ENCODE assay signal across 8 cellular contexts in the genomic region with DNA sequence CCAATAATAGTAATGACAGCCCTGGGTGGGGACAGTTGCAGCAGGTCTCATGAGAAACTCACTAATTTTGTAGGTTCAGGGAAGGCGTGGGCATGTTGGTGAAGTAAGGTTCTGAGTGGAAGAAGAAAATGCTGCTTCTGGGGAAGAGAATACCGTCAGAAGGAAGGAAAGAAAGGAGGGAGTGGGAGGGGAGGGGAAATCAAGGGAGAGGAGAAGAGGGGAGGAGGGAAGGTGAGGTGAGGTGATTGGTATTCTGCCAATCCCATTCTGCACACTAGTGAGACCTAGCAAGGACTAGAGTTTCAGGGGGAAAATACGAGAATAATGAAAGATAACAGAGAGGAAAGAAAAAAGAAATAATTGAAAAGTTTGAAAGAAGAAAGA. TPM values are rescaled to one million over a fixed set of nuclear protein-coding genes. Genes with fewer than 3 reads are reported as not detected.
DNase-seq lines count a peak whose midpoint lies in the region; ATAC-seq, FAIRE-seq and TF ChIP-seq lines count a peak whose summit lies in the region.

No MANE protein-coding gene starts in this region.

- no peaks in the 10 kb centered on the region for H3K9me3 ChIP-seq in mucosa of descending colon

- H3K36me3 ChIP-seq in bronchial epithelial cell (ENCODE audit: control insufficient read depth, insufficient read depth, low read length) (no peaks in the 10 kb centered on the region), mucosa of descending colon (ENCODE audit: low read depth) (no peaks in the 10 kb centered on the region)

- H3K4me1 ChIP-seq in mucosa of descending colon (ENCODE audit: low read depth), result peaks cover 5% of the 10 kb centered on the region

- TF ChIP-seq CTCF in C4-2B (conservative IDR thresholded peaks at IDR 0.05) (no peak), bronchial epithelial cell (IDR thresholded peaks at IDR 0.05; ENCODE audit: insufficient read depth, low read length, severe bottlenecking) (no peak), mucosa of descending colon (IDR thresholded peaks at IDR 0.05) (no peak)

- peaks cover 1% of the 10 kb centered on the region for H3K27me3 ChIP-seq in bronchial epithelial cell (ENCODE audit: control insufficient read depth, insufficient read depth, low read length)

- no peak for FAIRE-seq in bronchial epithelial cell (lab: Jason Lieb, UNC)

- H3K4me3 ChIP-seq in Jurkat, Clone E6-1 (ENCODE audit: low read length), result peak overlapping the region; percentile 71
- H3K4me3 ChIP-seq in bronchial epithelial cell (ENCODE audit: low read depth, low read length) (peak overlapping the region; percentile 65), mucosa of descending colon (peak overlapping the region; percentile 17)

- peak overlapping the region; percentile 64 for H3K27ac ChIP-seq in C4-2B

- intact Hi-C loops in mucosa of descending colon (cut with DNase I, micrococcal nuclease), result no loop called here

- ATAC-seq in mucosa of descending colon (peak; percentile 2), HG03520 (IDR thresholded peaks at IDR 0.05; ENCODE audit: unreplicated experiment) (no peak)

- DNase-seq in Jurkat, Clone E6-1 (ENCODE audit: low read depth, low spot score), result no peak
- DNase-seq in bronchial epithelial cell (ENCODE audit: low read depth) (peak; percentile 25), mucosa of descending colon (no peak), NCI-H526 (lab: John Stamatoyannopoulos, UW) (no peak), T-helper 9 cell (no peak), HK-2 (ENCODE audit: unreplicated experiment) (no peak)

RNA-seq across cellular contexts. Expression of a gene that starts 32.4 kb away (rescaled TPM):
- 90.7 TPM for polyA plus RNA-seq in Jurkat, Clone E6-1 (2012; ENCODE audit: insufficient read depth, insufficient read length)
- total RNA-seq in bronchial epithelial cell, result 50.3 and 64.3 TPM in 2 replicates
- 100 to 1,000 TPM; 236 to 436 (median 367) TPM for total RNA-seq in mucosa of descending colon

RNA-seq across cellular contexts. Expression of a gene that starts 54.9 kb away (rescaled TPM):
- polyA plus RNA-seq in Jurkat, Clone E6-1 (2012; ENCODE audit: insufficient read depth, insufficient read length), result not detected
- total RNA-seq in bronchial epithelial cell (not detected in 2 replicates), mucosa of descending colon (under 1 TPM in 1 of 3 donors, not detected in 2; 0.22 TPM)

Comparison
In these comparisons a context has a peak if more than half of its experiments do, and no peak if none do; other contexts are left out.
1. H3K4me3 ChIP-seq: peak in every context shown above with its lines; median percentile 71 in Jurkat, Clone E6-1; 65 in bronchial epithelial cell; 17 in mucosa of descending colon.